In the genomic region with DNA sequence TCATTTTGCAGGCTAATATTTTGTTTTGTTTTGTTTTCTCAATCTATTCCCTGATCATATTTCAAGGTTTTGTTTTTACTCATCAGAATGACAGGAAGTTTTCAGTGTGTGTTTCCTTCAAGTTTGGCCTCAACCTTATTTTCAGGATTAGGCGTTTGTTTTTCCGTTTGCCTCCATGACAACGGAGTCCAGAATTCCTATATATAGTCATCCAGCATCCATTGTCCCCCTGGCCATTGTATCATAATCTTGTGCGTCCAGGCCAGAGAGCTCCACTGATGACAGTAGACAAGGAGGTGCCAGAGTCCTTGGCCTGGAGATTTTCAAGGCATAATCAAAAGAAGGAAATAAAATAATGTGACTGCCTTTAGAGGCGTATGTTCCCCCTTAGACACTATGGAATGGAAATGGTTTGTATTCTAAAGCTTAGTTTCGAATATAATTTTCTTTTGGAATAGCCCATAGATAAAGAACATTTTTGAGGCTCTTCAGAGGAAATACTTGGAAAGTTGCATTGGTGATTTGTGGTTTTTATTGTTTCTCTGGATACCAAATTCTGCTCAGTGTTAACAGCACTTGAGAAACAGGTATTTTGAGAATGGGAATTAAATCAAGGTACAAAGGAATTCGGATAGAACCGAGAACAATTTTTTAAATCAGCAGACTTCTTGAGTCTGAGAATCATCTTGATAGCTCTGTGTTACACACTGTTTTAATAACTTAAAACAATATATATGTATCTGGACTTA, we compare ENCODE assay signal across 15 cellular contexts.
DNase-seq lines count a peak whose midpoint lies in the region; ATAC-seq and TF ChIP-seq lines count a peak whose summit lies in the region.
"Had no signal": no experiment of that assay in that cellular context is flagged by ENCODE, and none has a peak within 500 bp of the region (broad histone marks: within the 10 kb centered on the region; RNA-seq: fewer than 3 reads in every experiment).

No MANE protein-coding gene starts in this region.

- intact Hi-C loops in Right ventricle myocardium inferior (cut with DNase I) (loop anchor here (5.0 to 10.0 kb wide), 4 partner anchors 40 to 235 kb away; a partner anchor contains a TSS), cardiac septum (cut with DNase I) (loop anchor here (2.0 to 5.0 kb wide), 2 partner anchors 42 to 100 kb away; a partner anchor contains a TSS)

- peak overlapping the region in 3 of 4 donors; percentile 19 to 78 (median 43) for H3K27ac ChIP-seq in upper lobe of left lung
- H3K27ac ChIP-seq: 22Rv1, KMS-11 had no signal

- H3K27me3 ChIP-seq in upper lobe of left lung: no peaks in the 10 kb centered on the region

- WGBS in upper lobe of left lung, 2 donors: 62 to 73% methylated on average over 8 of the region's 8 CpGs

- H3K9me3 ChIP-seq in upper lobe of left lung: no peaks in the 10 kb centered on the region

- peak in 1 of 4 donors; percentile 4 for TF ChIP-seq EP300 in upper lobe of left lung (IDR thresholded peaks at IDR 0.05)

- no peak for TF ChIP-seq CTCF in fibroblast of the aortic adventitia (IDR thresholded peaks at IDR 0.05; ENCODE audit: insufficient read depth, low read length)
- no peak for TF ChIP-seq CTCF in upper lobe of left lung (IDR thresholded peaks at IDR 0.05)

- DNase-seq in Right ventricle myocardium inferior (ENCODE audit: missing footprints) (no peak), cardiac septum (ENCODE audit: low spot score) (no peak), fibroblast of the aortic adventitia (ENCODE audit: low read depth) (peak; percentile 34), myocyte (ENCODE audit: low read depth) (peak; percentile 66), upper lobe of left lung (no peak), SK-N-DZ (ENCODE audit: low spot score) (no peak), erythroblast (lab: John Stamatoyannopoulos, UW) (no peak), NCI-H2029 treated with DMSO at 0.1 percent for 48 hours (lab: John Stamatoyannopoulos, UW) (no peak)
- DNase-seq: activated naive CD4-positive, alpha-beta T cell treated with anti-CD3 and anti-CD28 coated beads, Interleukin-2, amount 10 ng/mL, durations not matched to agents 7 days and 5 days; CD4-positive, alpha-beta T cell; cerebellar nuclear complex; EL; NCI-H524 had no signal

- H3K4me3 ChIP-seq in fibroblast of the aortic adventitia (ENCODE audit: low read depth, low read length) (no peak overlapping the region), upper lobe of left lung (no peak overlapping the region)

- ATAC-seq in Right ventricle myocardium inferior (peak; percentile 68), upper lobe of left lung (ENCODE audit: low FRiP score in 2 of 2) (no peak)

- H3K4me1 ChIP-seq in upper lobe of left lung: peaks cover 0 to 8% (median 3%) of the 10 kb centered on the region in 4 donors

- H3K36me3 ChIP-seq in upper lobe of left lung: no peaks in the 10 kb centered on the region

- TF ChIP-seq POLR2A in upper lobe of left lung (IDR thresholded peaks at IDR 0.05) (no peak), erythroblast (IDR thresholded peaks at IDR 0.05; ENCODE audit: low read length) (no peak)

Comparison
In these comparisons a context has a peak if more than half of its experiments do, and no peak if none do; other contexts are left out.
1. DNase-seq: peak in fibroblast of the aortic adventitia (single experiment) and myocyte (single experiment); none in Right ventricle myocardium inferior (single experiment), cardiac septum (single experiment), upper lobe of left lung (0 of 2), SK-N-DZ (single experiment), erythroblast (0 of 2) and NCI-H2029 treated with DMSO at 0.1 percent for 48 hours (single experiment).